ENCODE assay signal across 11 cellular contexts in the genomic region with DNA sequence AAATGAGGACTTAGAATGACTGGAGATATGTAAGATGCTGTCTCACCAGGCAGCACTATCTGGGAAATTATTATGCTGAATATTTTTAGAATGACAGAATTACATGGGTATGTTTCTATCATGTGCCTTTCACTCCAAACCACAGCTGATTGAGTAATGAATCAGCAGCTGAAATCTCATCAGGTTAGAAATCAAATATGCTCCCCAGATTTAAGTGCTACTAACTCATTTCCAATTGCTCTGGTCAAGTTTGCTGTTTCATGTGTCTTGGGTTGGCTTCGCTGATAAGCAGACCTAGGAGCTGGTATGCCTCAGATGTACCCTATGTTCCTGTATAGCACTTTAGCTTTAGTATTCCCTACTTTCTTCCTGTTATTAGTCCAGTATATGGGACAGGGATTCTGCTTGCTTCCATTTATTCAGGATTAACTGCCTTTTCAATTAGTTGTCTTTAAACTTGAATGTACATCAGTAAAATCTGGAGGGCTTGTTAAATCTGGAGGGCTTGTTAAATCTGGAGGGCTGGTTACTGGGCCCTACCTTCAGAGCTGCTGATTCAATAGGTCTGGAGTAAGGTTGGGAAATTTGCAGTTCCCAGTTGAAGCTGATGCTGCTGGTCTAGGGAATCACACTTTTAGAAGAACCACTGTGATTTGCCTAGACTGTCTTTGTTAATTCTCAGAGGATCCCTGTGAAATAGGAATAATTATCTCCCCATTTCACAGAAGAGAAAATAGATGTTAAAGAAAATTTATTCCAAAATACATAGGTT.
A peak's percentile ranks its signal among the peaks of the same experiment; 100 is the strongest.
DNase-seq lines count a peak whose midpoint lies in the region; ATAC-seq and TF ChIP-seq lines count a peak whose summit lies in the region.
"Had no signal": no experiment of that assay in that cellular context is flagged by ENCODE, and none has a peak within 500 bp of the region (broad histone marks: within the 10 kb centered on the region; RNA-seq: fewer than 3 reads in every experiment).

No MANE protein-coding gene starts in this region.

- peaks cover 63% of the 10 kb centered on the region for H3F3A ChIP-seq in GM23248 (ENCODE audit: insufficient read depth)

- H3K27ac ChIP-seq in GM23248 (peak overlapping the region; percentile 76), suprapubic skin (peak overlapping the region; percentile 47)
- H3K27ac ChIP-seq: esophagus squamous epithelium had no signal

- no peaks in the 10 kb centered on the region for H3K27me3 ChIP-seq in GM23248 (replicated peaks; ENCODE audit: insufficient read depth)
- no peaks in the 10 kb centered on the region for H3K27me3 ChIP-seq in suprapubic skin
- H3K27me3 ChIP-seq: esophagus squamous epithelium had no signal

- H3K4me3 ChIP-seq in GM23248 (0 out of 2 replicates have a peak overlapping the region, but pooled peaks have one; percentile 3), fibroblast of villous mesenchyme (ENCODE audit: low read depth, low read length) (no peak overlapping the region), suprapubic skin (no peak overlapping the region)
- H3K4me3 ChIP-seq: esophagus squamous epithelium had no signal

- TF ChIP-seq CTCF in fibroblast of villous mesenchyme (IDR thresholded peaks at IDR 0.05; ENCODE audit: insufficient read depth, low read depth, low read length) (no peak), suprapubic skin (IDR thresholded peaks at IDR 0.05) (no peak)

- no peak overlapping the region for H2AFZ ChIP-seq in GM23248

- peak overlapping the region; percentile 55 for H3K4me2 ChIP-seq in GM23248 (ENCODE audit: unreplicated experiment)

- peak overlapping the region; percentile 41; the same call in 1 of the 2 replicates for H3K9ac ChIP-seq in GM23248

- no peak for TF ChIP-seq POLR2A in suprapubic skin (IDR thresholded peaks at IDR 0.05)

- peak; percentile 89 for DNase-seq in GM23248
- DNase-seq in fibroblast of villous mesenchyme (ENCODE audit: low read depth), result peak; percentile 75
- no peak for DNase-seq in suprapubic skin (ENCODE audit: low spot score in 2 of 2)
- no peak for DNase-seq in DMS153 (lab: John Stamatoyannopoulos, UW)
- DNase-seq: activated CD4-positive, alpha-beta T cell treated with anti-CD3 and anti-CD28 coated beads, Interleukin-2, amount 50 U/mL, for 4 hours; activated naive CD8-positive, alpha-beta T cell treated with anti-CD3 and anti-CD28 coated beads for 36 hours; esophagus squamous epithelium; NCI-H446 had no signal

- H3K79me2 ChIP-seq in GM23248 (ENCODE audit: insufficient read depth), result no peaks in the 10 kb centered on the region

- H3K4me1 ChIP-seq in GM23248 (ENCODE audit: insufficient read depth) (peaks cover 78% of the 10 kb centered on the region), suprapubic skin (peaks cover 2% of the 10 kb centered on the region)
- H3K4me1 ChIP-seq: esophagus squamous epithelium had no signal

- TF ChIP-seq EP300 in suprapubic skin (IDR thresholded peaks at IDR 0.05), result no peak

- no peaks in the 10 kb centered on the region for H3K9me3 ChIP-seq in GM23248 (ENCODE audit: low read depth)
- H3K9me3 ChIP-seq in suprapubic skin, result no peaks in the 10 kb centered on the region
- H3K9me3 ChIP-seq: esophagus squamous epithelium had no signal

- in situ Hi-C loops in GM23248 (cut with MboI), result loop anchor here (5.0 kb wide), 1 partner anchor 175 kb away; a partner anchor contains a TSS

- H4K20me1 ChIP-seq in GM23248 (ENCODE audit: insufficient read depth), result no peaks in the 10 kb centered on the region

- 44 to 60% methylated on average over 1 of the region's 1 CpG for WGBS in GM23248 (ENCODE audit: low coverage in 1 of 2, low lambda C conversion rate in 2 of 2, missing lambda C conversion rate in 2 of 2), 2 experiments
- 79% methylated on average over 1 of the region's 1 CpG for WGBS in suprapubic skin

- H3K36me3 ChIP-seq in GM23248 (ENCODE audit: low read depth) (no peaks in the 10 kb centered on the region), suprapubic skin (no peaks in the 10 kb centered on the region)
- H3K36me3 ChIP-seq: esophagus squamous epithelium had no signal

- H3K9me2 ChIP-seq in GM23248 (ENCODE audit: insufficient read depth), result peaks cover 5% of the 10 kb centered on the region; the same call in 1 of the 2 replicates

- ATAC-seq in SK-N-SH treated with all-trans-retinoic acid at 6 μM for 48 hours (peak; percentile 90), HG03432 (IDR thresholded peaks at IDR 0.05; ENCODE audit: unreplicated experiment) (no peak), GM21529 (IDR thresholded peaks at IDR 0.05; ENCODE audit: unreplicated experiment) (no peak)

TF ChIP-seq in SK-N-SH treated with all-trans-retinoic acid at 6 μM for 48 hours, 23 proteins besides CTCF, POLR2A, EP300 and RAD21:
- peak; percentile 98 for TF ChIP-seq ISL1 (CRISPR knock-in tag; IDR thresholded peaks at IDR 0.05)
- no peak for TF ChIP-seq TCF4 (CRISPR knock-in tag; IDR thresholded peaks at IDR 0.05; ENCODE audit: borderline replicate concordance)
- TF ChIP-seq, protein P1, sequence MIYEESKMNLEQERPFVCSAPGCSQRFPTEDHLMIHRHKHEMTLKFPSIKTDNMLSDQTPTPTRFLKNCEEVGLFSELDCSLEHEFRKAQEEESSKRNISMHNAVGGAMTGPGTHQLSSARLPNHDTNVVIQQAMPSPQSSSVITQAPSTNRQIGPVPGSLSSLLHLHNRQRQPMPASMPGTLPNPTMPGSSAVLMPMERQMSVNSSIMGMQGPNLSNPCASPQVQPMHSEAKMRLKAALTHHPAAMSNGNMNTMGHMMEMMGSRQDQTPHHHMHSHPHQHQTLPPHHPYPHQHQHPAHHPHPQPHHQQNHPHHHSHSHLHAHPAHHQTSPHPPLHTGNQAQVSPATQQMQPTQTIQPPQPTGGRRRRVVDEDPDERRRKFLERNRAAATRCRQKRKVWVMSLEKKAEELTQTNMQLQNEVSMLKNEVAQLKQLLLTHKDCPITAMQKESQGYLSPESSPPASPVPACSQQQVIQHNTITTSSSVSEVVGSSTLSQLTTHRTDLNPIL (CRISPR knock-in tag; IDR thresholded peaks at IDR 0.05; ENCODE audit: low read depth), result peak; percentile 84
- no peak for TF ChIP-seq ZFP30 (CRISPR knock-in tag; IDR thresholded peaks at IDR 0.05)
- peak; percentile 23; the same call in 1 of the 2 replicates for TF ChIP-seq ZNF8 (CRISPR knock-in tag; IDR thresholded peaks at IDR 0.05)
- TF ChIP-seq, protein P2, sequence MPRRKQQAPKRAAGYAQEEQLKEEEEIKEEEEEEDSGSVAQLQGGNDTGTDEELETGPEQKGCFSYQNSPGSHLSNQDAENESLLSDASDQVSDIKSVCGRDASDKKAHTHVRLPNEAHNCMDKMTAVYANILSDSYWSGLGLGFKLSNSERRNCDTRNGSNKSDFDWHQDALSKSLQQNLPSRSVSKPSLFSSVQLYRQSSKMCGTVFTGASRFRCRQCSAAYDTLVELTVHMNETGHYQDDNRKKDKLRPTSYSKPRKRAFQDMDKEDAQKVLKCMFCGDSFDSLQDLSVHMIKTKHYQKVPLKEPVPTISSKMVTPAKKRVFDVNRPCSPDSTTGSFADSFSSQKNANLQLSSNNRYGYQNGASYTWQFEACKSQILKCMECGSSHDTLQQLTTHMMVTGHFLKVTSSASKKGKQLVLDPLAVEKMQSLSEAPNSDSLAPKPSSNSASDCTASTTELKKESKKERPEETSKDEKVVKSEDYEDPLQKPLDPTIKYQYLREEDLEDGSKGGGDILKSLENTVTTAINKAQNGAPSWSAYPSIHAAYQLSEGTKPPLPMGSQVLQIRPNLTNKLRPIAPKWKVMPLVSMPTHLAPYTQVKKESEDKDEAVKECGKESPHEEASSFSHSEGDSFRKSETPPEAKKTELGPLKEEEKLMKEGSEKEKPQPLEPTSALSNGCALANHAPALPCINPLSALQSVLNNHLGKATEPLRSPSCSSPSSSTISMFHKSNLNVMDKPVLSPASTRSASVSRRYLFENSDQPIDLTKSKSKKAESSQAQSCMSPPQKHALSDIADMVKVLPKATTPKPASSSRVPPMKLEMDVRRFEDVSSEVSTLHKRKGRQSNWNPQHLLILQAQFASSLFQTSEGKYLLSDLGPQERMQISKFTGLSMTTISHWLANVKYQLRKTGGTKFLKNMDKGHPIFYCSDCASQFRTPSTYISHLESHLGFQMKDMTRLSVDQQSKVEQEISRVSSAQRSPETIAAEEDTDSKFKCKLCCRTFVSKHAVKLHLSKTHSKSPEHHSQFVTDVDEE (CRISPR knock-in tag; IDR thresholded peaks at IDR 0.05), result peak; percentile 59; the same call in 1 of the 2 replicates
- TF ChIP-seq PPARA (CRISPR knock-in tag; IDR thresholded peaks at IDR 0.05; ENCODE audit: borderline replicate concordance), result no peak
- 0 out of 2 replicates have a peak, but pooled peaks have one; percentile 34 for TF ChIP-seq CSDC2 (CRISPR knock-in tag; IDR thresholded peaks at IDR 0.05)
- TF ChIP-seq, protein P3, sequence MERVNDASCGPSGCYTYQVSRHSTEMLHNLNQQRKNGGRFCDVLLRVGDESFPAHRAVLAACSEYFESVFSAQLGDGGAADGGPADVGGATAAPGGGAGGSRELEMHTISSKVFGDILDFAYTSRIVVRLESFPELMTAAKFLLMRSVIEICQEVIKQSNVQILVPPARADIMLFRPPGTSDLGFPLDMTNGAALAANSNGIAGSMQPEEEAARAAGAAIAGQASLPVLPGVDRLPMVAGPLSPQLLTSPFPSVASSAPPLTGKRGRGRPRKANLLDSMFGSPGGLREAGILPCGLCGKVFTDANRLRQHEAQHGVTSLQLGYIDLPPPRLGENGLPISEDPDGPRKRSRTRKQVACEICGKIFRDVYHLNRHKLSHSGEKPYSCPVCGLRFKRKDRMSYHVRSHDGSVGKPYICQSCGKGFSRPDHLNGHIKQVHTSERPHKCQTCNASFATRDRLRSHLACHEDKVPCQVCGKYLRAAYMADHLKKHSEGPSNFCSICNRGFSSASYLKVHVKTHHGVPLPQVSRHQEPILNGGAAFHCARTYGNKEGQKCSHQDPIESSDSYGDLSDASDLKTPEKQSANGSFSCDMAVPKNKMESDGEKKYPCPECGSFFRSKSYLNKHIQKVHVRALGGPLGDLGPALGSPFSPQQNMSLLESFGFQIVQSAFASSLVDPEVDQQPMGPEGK (CRISPR knock-in tag; IDR thresholded peaks at IDR 0.05; ENCODE audit: borderline replicate concordance), result peak; percentile 18; the same call in 1 of the 2 replicates
- peak; percentile 78; the same call in 1 of the 2 replicates for TF ChIP-seq GLIS3 (CRISPR knock-in tag; IDR thresholded peaks at IDR 0.05)

Comparison
In these comparisons a context has a peak if more than half of its experiments do, and no peak if none do; other contexts are left out.
1. DNase-seq: peak in GM23248 (single experiment) and fibroblast of villous mesenchyme (single experiment); none in suprapubic skin (0 of 2) and DMS153 (single experiment).